In the genomic region with DNA sequence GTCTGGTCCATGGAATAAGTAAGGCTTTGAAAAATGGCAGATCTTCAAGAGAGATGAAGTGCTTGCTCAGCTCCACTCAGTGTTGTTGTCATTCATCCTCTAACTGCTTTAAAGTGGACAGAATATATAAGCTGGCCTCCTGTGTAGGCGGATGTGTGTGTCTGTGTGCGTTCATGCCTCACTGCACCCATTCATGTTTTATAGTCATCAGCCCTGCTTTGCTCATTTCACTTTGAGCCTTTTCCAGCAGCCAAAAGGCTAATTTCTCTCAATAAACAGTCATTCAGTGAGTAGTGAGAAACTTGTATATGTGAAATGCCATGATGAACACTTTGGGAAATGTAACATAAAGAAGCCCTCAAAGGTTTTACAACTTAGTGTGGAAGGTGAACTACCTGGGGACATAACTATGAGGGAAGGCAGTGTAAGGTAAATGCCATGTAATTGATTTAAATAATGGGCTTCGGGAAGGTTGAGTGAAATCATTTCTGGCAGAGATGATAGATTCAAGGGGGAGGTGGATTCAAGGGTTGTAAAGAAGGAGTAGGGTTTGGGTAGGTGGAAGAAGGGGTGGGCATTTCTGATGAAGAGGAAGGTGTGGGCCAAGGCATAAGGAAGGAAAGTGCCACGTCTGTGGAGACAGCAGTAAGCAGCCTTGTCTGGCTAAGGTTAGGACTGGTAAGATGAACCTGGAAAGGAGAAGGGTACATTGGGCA, we compare ENCODE assay signal across 8 cellular contexts. TPM values are rescaled to one million over a fixed set of nuclear protein-coding genes. Genes with fewer than 3 reads are reported as not detected.
DNase-seq lines count a peak whose midpoint lies in the region; ATAC-seq lines count a peak whose summit lies in the region.

No MANE protein-coding gene starts in this region.

- intact Hi-C loops in Right ventricle myocardium superior (cut with DNase I): no loop called here

- peak; percentile 78 for DNase-seq in NCI-H1417 treated with DMSO at 0.1 percent for 48 hours (lab: John Stamatoyannopoulos, UW)
- DNase-seq in iPS-NIHi11 (ENCODE audit: low spot score): peak; percentile 20
- no peak for DNase-seq in stimulated activated naive CD4-positive, alpha-beta T cell treated with Interleukin-2 at 50 U/mL for 16 hours (lab: John Stamatoyannopoulos, UW)
- no peak for DNase-seq in Right ventricle myocardium superior
- DNase-seq in C1 segment of cervical spinal cord (lab: John Stamatoyannopoulos, UW): no peak
- DNase-seq in midbrain (lab: John Stamatoyannopoulos, UW): no peak

- ATAC-seq in GM18519 (IDR thresholded peaks at IDR 0.05; ENCODE audit: low FRiP score, unreplicated experiment) (peak; percentile 97), HG02678 (IDR thresholded peaks at IDR 0.05; ENCODE audit: unreplicated experiment) (peak; percentile 89), Right ventricle myocardium superior (ENCODE audit: poor library complexity) (no peak)

RNA-seq across cellular contexts. Expression of a gene that starts 15.7 kb away (rescaled TPM):
- total RNA-seq in Right ventricle myocardium superior: not detected

Comparison
In these comparisons a context has a peak if more than half of its experiments do, and no peak if none do; other contexts are left out.
1. DNase-seq: peak in NCI-H1417 treated with DMSO at 0.1 percent for 48 hours (single experiment) and iPS-NIHi11 (single experiment); none in stimulated activated naive CD4-positive, alpha-beta T cell treated with Interleukin-2 at 50 U/mL for 16 hours (single experiment), Right ventricle myocardium superior (single experiment), C1 segment of cervical spinal cord (0 of 14) and midbrain (single experiment).